ENCODE assay signal across 18 cellular contexts in the genomic region with DNA sequence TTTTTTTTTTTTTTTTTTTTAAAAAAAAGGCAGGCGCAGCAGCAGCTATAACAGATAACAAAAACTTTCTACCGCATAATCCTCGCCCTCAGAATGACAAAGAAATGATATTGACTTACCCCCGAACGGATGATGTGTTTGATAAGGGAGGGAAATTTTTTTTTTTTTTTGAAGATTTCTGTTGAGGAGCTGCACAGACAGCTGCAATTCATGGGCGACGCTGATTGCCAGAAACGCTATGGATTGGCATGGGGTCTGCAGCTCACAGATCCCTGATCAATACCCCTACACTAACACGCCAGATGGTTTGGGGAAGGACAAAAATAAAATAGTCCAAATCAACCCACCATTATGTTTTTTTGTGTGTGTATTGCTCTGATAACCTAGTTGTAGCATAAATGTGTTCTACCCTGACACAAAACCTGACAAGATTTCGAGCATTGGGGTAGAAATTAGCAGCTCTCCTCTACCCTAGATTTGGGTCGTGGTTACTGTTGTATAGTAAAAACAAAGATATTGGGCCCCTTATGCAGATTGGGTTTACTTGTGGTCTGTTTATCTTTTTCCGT. TPM values are rescaled to one million over a fixed set of nuclear protein-coding genes. Genes with fewer than 3 reads are reported as not detected.
DNase-seq lines count a peak whose midpoint lies in the region; ATAC-seq, FAIRE-seq and TF ChIP-seq lines count a peak whose summit lies in the region.
"Had no signal": no experiment of that assay in that cellular context is flagged by ENCODE, and none has a peak within 500 bp of the region (broad histone marks: within the 10 kb centered on the region; RNA-seq: fewer than 3 reads in every experiment).

No MANE protein-coding gene starts in this region.

- intact Hi-C loops in K562 (cut with micrococcal nuclease) = no loop called here

- no peaks in the 10 kb centered on the region for H3K9me3 Mint-ChIP-seq in type B pancreatic cell

- BruUV-seq in K562 (replicated peaks; lab: Mats Ljungman, UMichigan) = no TSS peak

- no peak overlapping the region for H2AFZ ChIP-seq in K562 (ENCODE audit: low read depth, low read length)

- H3K9me3 ChIP-seq in K562 (replicated peaks; ENCODE audit: control insufficient read depth, insufficient read depth, low read depth, low read length) (no peaks in the 10 kb centered on the region), muscle layer of duodenum (ENCODE audit: control insufficient read depth in 1 of 2, low read length in 2 of 2) (peaks cover 4 to 6% of the 10 kb centered on the region in 2 donors)
- H3K9me3 ChIP-seq: MG63, SJCRH30 had no signal

- H3K4me3 ChIP-seq in K562 (no peak overlapping the region), muscle layer of duodenum (ENCODE audit: low read depth in 1 of 2, low read length in 2 of 2) (peak overlapping the region in 1 of 2 donors; percentile 35), H7 (ENCODE audit: insufficient read depth, low read depth, low read length) (no peak overlapping the region)
- H3K4me3 ChIP-seq: BLaER1 treated with 17β-estradiol and CSF1 and Interleukin-3, amounts not matched to agents 10 nM and 100 nM; MG63; SJCRH30 had no signal

- TF ChIP-seq EP300 in K562 (IDR thresholded peaks at IDR 0.05; ENCODE audit: low read length) = no peak

- H3K4me1 ChIP-seq in K562 (replicated peaks in 1 of 2; ENCODE audit: control insufficient read depth in 2 of 2, insufficient read depth in 2 of 2, low read length in 2 of 2) (peaks cover 2 to 21% of the 10 kb centered on the region in 2 experiments; a peak in 4 of 5 replicates), muscle layer of duodenum (ENCODE audit: control insufficient read depth in 1 of 2, insufficient read depth in 2 of 2, low read length in 2 of 2) (peaks cover 0 to 46% of the 10 kb centered on the region in 2 donors)
- H3K4me1 ChIP-seq: SJCRH30 had no signal

- no peaks in the 10 kb centered on the region for H4K20me1 ChIP-seq in K562 (replicated peaks; ENCODE audit: control insufficient read depth, insufficient read depth, low read length)

- no peaks in the 10 kb centered on the region for H3K36me3 Mint-ChIP-seq in type B pancreatic cell

- peaks cover 89% of the 10 kb centered on the region for H3K27me3 Mint-ChIP-seq in type B pancreatic cell

- no peak overlapping the region for H3K27ac Mint-ChIP-seq in type B pancreatic cell

- FAIRE-seq in K562 (lab: Jason Lieb, UNC) = no peak

- no peak overlapping the region for H3K9ac ChIP-seq in K562 (ENCODE audit: insufficient read depth in 1 of 2, low read depth in 2 of 2, low read length in 2 of 2)
- H3K9ac ChIP-seq: BLaER1 treated with 17β-estradiol and CSF1 and Interleukin-3, amounts not matched to agents 10 nM and 100 nM; KMS-11 had no signal

- TF ChIP-seq CTCF in K562 (IDR thresholded peaks at IDR 0.05 in 2 of 3, conservative IDR thresholded peaks at IDR 0.05 in 1 of 3; ENCODE audit: insufficient read depth in 2 of 3, low read depth in 1 of 3, low read length in 3 of 3) = no peak
- TF ChIP-seq CTCF in type B pancreatic cell (conservative IDR thresholded peaks at IDR 0.05) = no peak

- ATAC-seq in K562 = no peak

- in situ Hi-C loops in K562 (cut with MboI) = no loop called here

- no peak overlapping the region for H3K4me3 Mint-ChIP-seq in type B pancreatic cell

- TF ChIP-seq POLR2A in K562 (conservative IDR thresholded peaks at IDR 0.05) = no peak

- DNase-seq in NCI-H146 (lab: John Stamatoyannopoulos, UW) (peak; percentile 25), NCI-H146 treated with DMSO at 0.1 percent for 48 hours (lab: John Stamatoyannopoulos, UW; ENCODE audit: unreplicated experiment) (no peak), K562 (ENCODE audit: extremely low read depth in 1 of 4, low spot score in 3 of 4) (peak in 2 of 4 experiments; percentile 5 to 9), H7 (no peak), NCI-H446 treated with DMSO at 0.1 percent for 48 hours (lab: John Stamatoyannopoulos, UW) (no peak), type B pancreatic cell (ENCODE audit: extremely low spot score, unreplicated experiment) (no peak)
- no peak for DNase-seq in stimulated activated CD4-positive, alpha-beta T cell treated with anti-CD3 and anti-CD28 coated beads, Interleukin-4, amount 100 ng/mL, for 24 hours
- DNase-seq: COR-L47, MG63, NCI-H1092 treated with DMSO at 0.1 percent for 48 hours, NCI-H2029, NCI-H524, RPMI8226, SJCRH30 had no signal

- no peaks in the 10 kb centered on the region for H3K4me1 Mint-ChIP-seq in type B pancreatic cell (ENCODE audit: unreplicated experiment)

- CTCF ChIA-PET in K562 (lab: Yijun Ruan, JAX; ENCODE audit: low intra/inter-chr PET ratio) = no interaction called here

- TF ChIP-seq RAD21 in K562 (CRISPR knock-in tag; conservative IDR thresholded peaks at IDR 0.05 in 1 of 2, IDR thresholded peaks at IDR 0.05 in 1 of 2) = no peak

- POLR2A ChIA-PET in K562 (lab: Yijun Ruan, JAX) = interaction anchor here (0.7 to 1.2 kb wide), 2 partner anchors 9 to 31 kb away, joined by 3 read pairs; no protein-coding TSS in a partner anchor

- H3K27me3 ChIP-seq in K562 (ENCODE audit: control insufficient read depth in 2 of 2, insufficient read depth in 2 of 2, low read length in 2 of 2) (peaks cover 17 to 38% of the 10 kb centered on the region in 2 experiments; a peak in 4 of 5 replicates), muscle layer of duodenum (ENCODE audit: low read depth, low read length) (peaks cover 66% of the 10 kb centered on the region), H7 (ENCODE audit: control insufficient read depth, insufficient read depth, low read length) (peaks cover 90% of the 10 kb centered on the region)
- H3K27me3 ChIP-seq: SJCRH30 had no signal

- no peaks in the 10 kb centered on the region for H3K36me3 ChIP-seq in K562 (ENCODE audit: control insufficient read depth, insufficient read depth, low read length)
- H3K36me3 ChIP-seq in muscle layer of duodenum (ENCODE audit: control insufficient read depth in 1 of 2, insufficient read depth in 2 of 2, low read length in 2 of 2) = no peaks in the 10 kb centered on the region
- H3K36me3 ChIP-seq in H7 (replicated peaks; ENCODE audit: control insufficient read depth, insufficient read depth, low read length) = no peaks in the 10 kb centered on the region
- H3K36me3 ChIP-seq: BLaER1 treated with 17β-estradiol and CSF1 and Interleukin-3, amounts not matched to agents 10 nM and 100 nM; MG63; SJCRH30 had no signal

- 0% methylated on average over 11 of the region's 12 CpGs for WGBS in K562 (ENCODE audit: insufficient coverage, low coverage, missing lambda C conversion rate)

- H3K27ac ChIP-seq in K562 (ENCODE audit: extremely low read depth, low read depth, low read length) (no peak overlapping the region), muscle layer of duodenum (ENCODE audit: low read length) (peak overlapping the region; percentile 92)
- H3K27ac ChIP-seq: 22Rv1; BLaER1 treated with 17β-estradiol and CSF1 and Interleukin-3, amounts not matched to agents 10 nM and 100 nM; KMS-11; SJCRH30 had no signal

- H3K4me2 ChIP-seq in K562 (ENCODE audit: insufficient read depth, low read length) = no peak overlapping the region
- H3K4me2 ChIP-seq: BLaER1 treated with 17β-estradiol and CSF1 and Interleukin-3, amounts not matched to agents 10 nM and 100 nM; KMS-11 had no signal

- H3K79me2 ChIP-seq in K562 (ENCODE audit: control insufficient read depth, insufficient read depth, low read length) = no peaks in the 10 kb centered on the region

- H3K9me1 ChIP-seq in K562 (ENCODE audit: control insufficient read depth, insufficient read depth, low read length) = no peaks in the 10 kb centered on the region

TF ChIP-seq in K562, 482 proteins besides CTCF, POLR2A, EP300 and RAD21:
- TF ChIP-seq ZNF589 (CRISPR knock-in tag; IDR thresholded peaks at IDR 0.05; ENCODE audit: low read depth) = no peak
- no peak for TF ChIP-seq HLTF (IDR thresholded peaks at IDR 0.05)
- TF ChIP-seq CBFA2T3 (IDR thresholded peaks at IDR 0.05) = peak; percentile 26; the same call in 1 of the 2 replicates
- peak; percentile 85 for TF ChIP-seq ZNF384 (IDR thresholded peaks at IDR 0.05; ENCODE audit: low read depth, low read length)
- TF ChIP-seq CBX8 (IDR thresholded peaks at IDR 0.05; ENCODE audit: borderline replicate concordance, extremely low read depth, low read depth, low read length, poor library complexity, severe bottlenecking) = peak; percentile 69
- no peak for TF ChIP-seq FOXA3 (CRISPR knock-in tag; conservative IDR thresholded peaks at IDR 0.05 in 1 of 2, IDR thresholded peaks at IDR 0.05 in 1 of 2)
- no peak for TF ChIP-seq ZNF445 (CRISPR knock-in tag; IDR thresholded peaks at IDR 0.05; ENCODE audit: low read depth)
- TF ChIP-seq SOX6 (IDR thresholded peaks at IDR 0.05) = 0 out of 2 replicates have a peak, but pooled peaks have one; percentile 11
- peak; percentile 15; the same call in 1 of the 2 replicates for TF ChIP-seq CBFA2T2 (conservative IDR thresholded peaks at IDR 0.05)

RNA-seq across cellular contexts. Expression of gene ONECUT2, which starts 3.6 kb away (rescaled TPM):
- total RNA-seq in K562 (2011; cell fraction: chromatin; rRNA removed; ENCODE audit: low replicate concordance) = 0.51 and 1.4 TPM in 2 replicates
- total RNA-seq in K562 (2011; cell fraction: nucleolus; rRNA removed) = 0.33 and 0.53 TPM in 2 replicates
- total RNA-seq in K562 (2011; cell fraction: nucleoplasm; rRNA removed) = 1.2 and 2.1 TPM in 2 replicates
- total RNA-seq in K562 (2014; rRNA removed) = 0.50 and 0.65 TPM in 2 replicates
- total RNA-seq in K562 (2014; rRNA removed; fragmentation: Illumina TruSeq; extraction: Trizol) = 1.2 and 1.3 TPM in 2 replicates
- total RNA-seq in K562 (2015; rRNA removed; fragmentation: Illumina TruSeq; extraction: Trizol) = 0.83 TPM in 2 replicates
- 1.9 and 2.5 TPM in 2 replicates for total RNA-seq in K562 (2021)
- 0.85 TPM in 2 replicates for polyA plus RNA-seq in K562 (2011; rRNA removed)
- 0.28 and 0.63 TPM in 2 replicates for polyA plus RNA-seq in K562 (2011; cell fraction: cytosol; rRNA removed)
- 1.3 TPM in 2 replicates for polyA plus RNA-seq in K562 (2011; cell fraction: nucleus; rRNA removed)
- polyA plus RNA-seq in K562 (2012) = 0.83 and 0.90 TPM in 2 replicates
- 1.3 and 1.5 TPM in 2 replicates for polyA plus RNA-seq in K562 (2014; fragmentation: Illumina TruSeq; extraction: Trizol)
- polyA plus RNA-seq in K562 (2014; fragmentation: Nextera tagmentation; extraction: Ambion mirVana) = under 1 TPM; 0.27 to 0.37 TPM
- 0.52 and 0.55 TPM in 2 replicates for polyA plus RNA-seq in K562 (2014; rRNA removed)
- polyA minus RNA-seq in K562 (2011; rRNA and poly(A)+ RNA removed) = 2.4 and 2.6 TPM in 2 replicates
- polyA minus RNA-seq in K562 (2011; cell fraction: cytosol; rRNA and poly(A)+ RNA removed) = 1.6 and 2.0 TPM in 2 replicates
- polyA minus RNA-seq in K562 (2011; cell fraction: nucleus; rRNA and poly(A)+ RNA removed) = 0.94 and 1.4 TPM in 2 replicates
- total RNA-seq in H7 (2014; rRNA removed; shearing (Covaris generic)) = 0.62 and 0.89 TPM in 2 replicates
- total RNA-seq in type B pancreatic cell (ENCODE audit: low replicate concordance) = 6.8 and 16.1 TPM in 2 replicates
